ENCODE assay signal across 8 cellular contexts in the genomic region with DNA sequence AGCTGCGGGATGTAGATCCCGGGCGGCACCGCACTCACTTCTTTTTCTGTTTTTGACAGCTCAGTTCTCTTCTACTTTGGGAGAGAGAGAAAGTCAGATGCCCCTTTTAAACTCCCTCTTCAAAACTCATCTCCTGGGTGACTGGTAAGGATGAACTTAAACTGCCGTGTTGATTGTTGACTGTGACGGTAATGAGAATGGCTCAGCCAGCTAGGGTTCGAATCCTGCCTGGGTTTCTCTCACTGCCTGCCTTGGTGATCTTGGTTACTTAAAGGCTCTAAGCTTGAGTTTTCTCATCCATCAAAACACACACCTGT. TPM values are rescaled to one million over a fixed set of nuclear protein-coding genes. Genes with fewer than 3 reads are reported as not detected.
DNase-seq lines count a peak whose midpoint lies in the region; ATAC-seq and TF ChIP-seq lines count a peak whose summit lies in the region.

No MANE protein-coding gene starts in this region.

- no peaks in the 10 kb centered on the region for H3K9me3 Mint-ChIP-seq in osteocyte (ENCODE audit: unreplicated experiment)

- H3K4me3 ChIP-seq in AG09309 (ENCODE audit: control insufficient read depth, low read depth, low read length) (peak overlapping the region; percentile 60), esophagus muscularis mucosa (peak overlapping the region; percentile 75 to 90 (median 84))

- no peak for TF ChIP-seq POLR2A in esophagus muscularis mucosa (IDR thresholded peaks at IDR 0.05; ENCODE audit: low read depth)

- DNase-seq in AG09309 (ENCODE audit: low read depth) (no peak), RKO (ENCODE audit: low spot score) (peak; percentile 58), esophagus muscularis mucosa (ENCODE audit: extremely low spot score) (no peak), osteocyte (ENCODE audit: extremely low spot score, unreplicated experiment) (no peak), Ammon's horn (ENCODE audit: low spot score) (no peak)

- peak overlapping the region; percentile 95 to 99 (median 96) for H3K27ac ChIP-seq in esophagus muscularis mucosa (replicated peaks in 1 of 4)

- H3K9me3 ChIP-seq in esophagus muscularis mucosa, result no peaks in the 10 kb centered on the region

- peaks cover 17% of the 10 kb centered on the region for H3K27me3 Mint-ChIP-seq in osteocyte (ENCODE audit: unreplicated experiment)

- WGBS in esophagus muscularis mucosa, result 2% methylated on average over 4 of the region's 7 CpGs

- peak overlapping the region; percentile 87 for H3K4me3 Mint-ChIP-seq in osteocyte (ENCODE audit: unreplicated experiment)

- no peaks in the 10 kb centered on the region for H3K27me3 ChIP-seq in esophagus muscularis mucosa

- no peaks in the 10 kb centered on the region for H3K36me3 Mint-ChIP-seq in osteocyte (ENCODE audit: unreplicated experiment)

- no peak for TF ChIP-seq CTCF in AG09309 (IDR thresholded peaks at IDR 0.05; ENCODE audit: control insufficient read depth, insufficient read depth, low read depth, low read length, missing control alignments)
- no peak for TF ChIP-seq CTCF in esophagus muscularis mucosa (IDR thresholded peaks at IDR 0.05)
- TF ChIP-seq CTCF in osteocyte (IDR thresholded peaks at IDR 0.05), result no peak

- TF ChIP-seq EP300 in esophagus muscularis mucosa (IDR thresholded peaks at IDR 0.05), result no peak

- H3K4me1 ChIP-seq in esophagus muscularis mucosa, result peaks cover 12 to 37% (median 32%) of the 10 kb centered on the region in 4 donors

- peak overlapping the region; percentile 93 for H3K27ac Mint-ChIP-seq in osteocyte (ENCODE audit: unreplicated experiment)

- H3K36me3 ChIP-seq in esophagus muscularis mucosa, result no peaks in the 10 kb centered on the region

- peaks cover 44% of the 10 kb centered on the region for H3K4me1 Mint-ChIP-seq in osteocyte (ENCODE audit: unreplicated experiment)

- intact Hi-C loops in esophagus muscularis mucosa (cut with DNase I), result loop anchor here (2.0 kb wide), 1 partner anchor 83 kb away; a partner anchor contains a TSS

- ATAC-seq in GM21390 (IDR thresholded peaks at IDR 0.05; ENCODE audit: unreplicated experiment) (peak; percentile 1), GM18870 (IDR thresholded peaks at IDR 0.05; ENCODE audit: unreplicated experiment) (no peak), GM19463 (IDR thresholded peaks at IDR 0.05; ENCODE audit: unreplicated experiment) (no peak)

RNA-seq across cellular contexts. Expression of a gene that starts 0.7 kb away (rescaled TPM):
- total RNA-seq in esophagus muscularis mucosa (10 to 100 TPM; 14.6 to 21.2 (median 16.4) TPM), osteocyte (11.6 and 14.8 TPM in 2 replicates)
